ENCODE assay signal across 8 cellular contexts in the genomic region with DNA sequence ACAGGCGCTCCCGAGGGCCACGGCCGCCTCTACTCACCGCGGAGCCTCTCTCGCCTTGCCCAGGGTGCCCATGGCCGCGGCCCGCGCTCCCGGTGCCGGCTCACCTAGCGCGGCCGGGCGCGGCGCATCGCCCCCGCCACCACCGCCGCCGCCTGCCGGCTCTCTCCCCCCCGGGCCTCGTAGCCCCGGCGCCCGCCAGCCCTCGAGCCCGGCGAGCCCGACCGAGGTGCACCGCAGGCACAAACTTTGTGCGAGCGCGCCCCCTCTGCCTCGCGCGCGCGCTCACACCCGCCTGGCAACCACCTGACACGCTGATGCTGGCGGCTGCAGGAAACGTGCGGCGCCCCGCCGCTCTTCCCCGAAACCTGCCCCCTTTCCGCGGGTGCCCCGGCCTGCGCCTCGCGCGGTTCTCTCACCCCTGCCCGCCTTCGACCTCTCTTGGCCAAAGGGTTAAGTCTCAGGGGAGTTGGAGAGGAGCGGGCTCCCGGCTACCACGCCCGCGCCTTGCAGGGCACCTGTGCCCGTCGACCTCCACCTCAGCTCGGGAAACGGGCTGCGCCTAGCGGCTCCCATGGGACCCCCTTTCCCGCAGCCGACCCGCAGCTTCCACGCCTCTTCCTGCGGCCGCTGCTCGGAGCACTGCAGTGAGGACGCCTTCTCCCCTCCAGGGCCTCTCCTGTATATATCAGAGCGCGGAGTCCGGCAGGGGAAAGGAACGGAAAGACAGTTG. TPM values are rescaled to one million over a fixed set of nuclear protein-coding genes. Genes with fewer than 3 reads are reported as not detected.
DNase-seq lines count a peak whose midpoint lies in the region; ATAC-seq and TF ChIP-seq lines count a peak whose summit lies in the region.

A gene (minus strand): TSS at position 258 of the 730 bp plus-strand sequence. CDS start 186 bp downstream, at position 72.

- H2AFZ ChIP-seq in hepatocyte = peak within 1 kb of the TSS; percentile 86

- H3K4me1 ChIP-seq in hepatocyte (ENCODE audit: insufficient read depth) = no peaks in the 10 kb centered on the region

- H3K9me3 ChIP-seq in hepatocyte (ENCODE audit: low read depth) = no peaks in the 10 kb centered on the region

- TF ChIP-seq CTCF in hepatocyte (IDR thresholded peaks at IDR 0.05; ENCODE audit: poor library complexity) = peak; percentile 30

- in situ Hi-C loops in Caki2 (cut with HindIII; ENCODE audit: low pct_unique_long_range_greater_than_20kb, low sequenced_read_pairs) = no loop called here

- H4K20me1 ChIP-seq in hepatocyte (ENCODE audit: insufficient read depth, poor library complexity, severe bottlenecking) = no peaks in the 10 kb centered on the region

- no peak within 1 kb of the TSS for H3K27ac ChIP-seq in hepatocyte

- H3K36me3 ChIP-seq in hepatocyte (replicated peaks; ENCODE audit: insufficient read depth, low read depth) = no peaks in the 10 kb centered on the region

- 5% methylated on average over 56 of the region's 85 CpGs for WGBS in hepatocyte (ENCODE audit: low lambda C conversion rate, missing lambda C conversion rate)

- H3K9me2 ChIP-seq in hepatocyte (replicated peaks; ENCODE audit: insufficient read depth) = no peaks in the 10 kb centered on the region

- ATAC-seq in GM19438 (IDR thresholded peaks at IDR 0.05; ENCODE audit: low read depth, unreplicated experiment) (peak; percentile 58), HG03558 (IDR thresholded peaks at IDR 0.05; ENCODE audit: extremely low read depth, unreplicated experiment) (peak; percentile 44), SK-N-SH treated with all-trans-retinoic acid at 6 μM for 48 hours (peak; percentile 79)

- H3K4me2 ChIP-seq in hepatocyte = peak within 1 kb of the TSS; percentile 100

- H3K79me2 ChIP-seq in hepatocyte = no peaks in the 10 kb centered on the region

- peak; percentile 59 for DNase-seq in Caki2 (ENCODE audit: low read depth)
- peak; percentile 64 for DNase-seq in activated naive CD8-positive, alpha-beta T cell treated with anti-CD3 and anti-CD28 coated beads, Interleukin-2, amount 50 U/mL, for 16 hours (ENCODE audit: low read depth, low spot score)
- peak; percentile 84 for DNase-seq in hepatocyte (ENCODE audit: low spot score)
- DNase-seq in skeletal muscle cell (ENCODE audit: low read depth) = no peak
- DNase-seq in SHP77 treated with DMSO at 0.1 percent for 48 hours (lab: John Stamatoyannopoulos, UW) = no peak

- H3K4me3 ChIP-seq in hepatocyte (peak within 1 kb of the TSS; percentile 72), skeletal muscle cell (ENCODE audit: low read depth, low read length) (peak within 1 kb of the TSS; percentile 51)

- peaks cover 52% of the 10 kb centered on the region for H3K27me3 ChIP-seq in hepatocyte

TF ChIP-seq in SK-N-SH treated with all-trans-retinoic acid at 6 μM for 48 hours, 23 proteins besides CTCF, POLR2A, EP300 and RAD21:
- TF ChIP-seq ZFP3 (CRISPR knock-in tag; IDR thresholded peaks at IDR 0.05) (0 out of 2 replicates have a peak, but pooled peaks have one; percentile 14), ZNF8 (CRISPR knock-in tag; IDR thresholded peaks at IDR 0.05) (no peak), ZNF565 (CRISPR knock-in tag; conservative IDR thresholded peaks at IDR 0.05; ENCODE audit: low read depth) (no peak)

RNA-seq across cellular contexts. Expression of the gene that starts here (rescaled TPM):
- total RNA-seq in Caki2 (2014; rRNA removed; shearing (Covaris generic); ENCODE audit: low replicate concordance) = 0.30 and 2.5 TPM in 2 replicates
- 0.53 and 2.4 TPM in 2 replicates for total RNA-seq in hepatocyte
- polyA plus RNA-seq in hepatocyte = 0.41 and 1.3 TPM in 2 replicates

Comparison
In these comparisons a context has a peak if more than half of its experiments do, and no peak if none do; other contexts are left out.
1. DNase-seq: peak in Caki2 (single experiment), activated naive CD8-positive, alpha-beta T cell treated with anti-CD3 and anti-CD28 coated beads, Interleukin-2, amount 50 U/mL, for 16 hours (single experiment) and hepatocyte (single experiment); none in skeletal muscle cell (single experiment) and SHP77 treated with DMSO at 0.1 percent for 48 hours (single experiment).
2. Peak in every context shown above with its lines, with median percentiles within 50 percentile points of each other: ATAC-seq.